ENCODE assay signal across 8 cellular contexts in the genomic region with DNA sequence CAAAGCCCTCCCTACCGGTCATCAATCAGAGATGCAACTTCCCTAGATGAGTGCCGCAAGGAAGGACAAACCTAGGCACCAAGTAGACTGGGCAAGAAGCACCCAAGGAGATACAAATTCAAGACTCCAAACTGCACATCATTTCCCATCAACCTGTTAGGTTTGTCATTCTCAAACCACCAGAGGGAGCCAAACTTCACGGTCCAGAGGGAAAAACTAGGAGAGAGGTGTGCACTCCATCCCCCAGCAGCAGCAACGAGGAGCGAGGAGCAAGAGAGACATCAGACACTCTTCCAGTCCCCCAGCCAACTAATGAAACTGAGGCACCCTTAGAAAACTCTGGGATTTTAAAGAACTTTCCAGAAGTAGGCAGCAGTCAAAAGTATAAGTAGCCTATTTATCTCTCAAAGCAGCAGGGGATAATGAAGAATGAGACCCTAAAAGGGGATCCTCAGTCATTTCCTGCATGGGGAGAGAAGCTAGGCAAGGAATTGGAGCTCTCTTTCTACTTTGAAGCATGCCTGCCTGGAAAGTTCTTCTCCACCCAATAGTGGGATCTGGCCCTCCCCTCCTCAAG.
DNase-seq lines count a peak whose midpoint lies in the region; ATAC-seq and TF ChIP-seq lines count a peak whose summit lies in the region.

No MANE protein-coding gene starts in this region.

- no peaks in the 10 kb centered on the region for H3K27me3 ChIP-seq in iPS DF 6.9 (ENCODE audit: control insufficient read depth, insufficient read depth, low read length)

- in situ Hi-C loops in astrocyte of the spinal cord (cut with HindIII; ENCODE audit: low sequenced_read_pairs): no loop called here

- peaks cover 12% of the 10 kb centered on the region for H3K4me1 Mint-ChIP-seq in T-helper 2 cell treated with Interferon-gamma antibody and Interleukin-4, amounts not matched to agents 5 μg/mL and 100 μg/mL, for 36 hours (ENCODE audit: low read depth)

- H3K4me3 ChIP-seq in astrocyte of the spinal cord (ENCODE audit: low read depth, low read length) (no peak overlapping the region), iPS DF 6.9 (ENCODE audit: low read length) (no peak overlapping the region)

- H3K27me3 Mint-ChIP-seq in T-helper 2 cell treated with Interferon-gamma antibody and Interleukin-4, amounts not matched to agents 5 μg/mL and 100 μg/mL, for 36 hours (ENCODE audit: low read depth): peaks cover 7% of the 10 kb centered on the region

- H3K9me3 ChIP-seq in iPS DF 6.9 (ENCODE audit: control insufficient read depth, insufficient read depth, low read length): no peaks in the 10 kb centered on the region

- no peaks in the 10 kb centered on the region for H3K36me3 Mint-ChIP-seq in T-helper 2 cell treated with Interferon-gamma antibody and Interleukin-4, amounts not matched to agents 5 μg/mL and 100 μg/mL, for 36 hours (ENCODE audit: low read depth)

- H3K27ac ChIP-seq in C4-2B: no peak overlapping the region
- no peak overlapping the region for H3K27ac ChIP-seq in iPS DF 6.9 (ENCODE audit: low read length)

- peak; percentile 64 for ATAC-seq in GM21529 (IDR thresholded peaks at IDR 0.05; ENCODE audit: unreplicated experiment)

- no peaks in the 10 kb centered on the region for H3K4me1 ChIP-seq in iPS DF 6.9 (ENCODE audit: control insufficient read depth, insufficient read depth, low read length)

- no peaks in the 10 kb centered on the region for H3K36me3 ChIP-seq in iPS DF 6.9 (ENCODE audit: control insufficient read depth, insufficient read depth, low read length)

- WGBS in iPS DF 6.9 (ENCODE audit: insufficient coverage, insufficient read length): no CpG with 5 or more reads among the region's 5 CpGs

- TF ChIP-seq CTCF in C4-2B (conservative IDR thresholded peaks at IDR 0.05) (peak; percentile 83), astrocyte of the spinal cord (IDR thresholded peaks at IDR 0.05; ENCODE audit: low read depth, low read length) (peak; percentile 78)

- H3K4me3 Mint-ChIP-seq in T-helper 2 cell treated with Interferon-gamma antibody and Interleukin-4, amounts not matched to agents 5 μg/mL and 100 μg/mL, for 36 hours: no peak overlapping the region

- DNase-seq in NCI-H146 (lab: John Stamatoyannopoulos, UW) (peak; percentile 85), astrocyte of the spinal cord (ENCODE audit: low read depth, low spot score) (peak; percentile 67), iPS DF 6.9 (ENCODE audit: low read depth, low spot score) (peak; percentile 35), OCI-M2 (lab: John Stamatoyannopoulos, UW; ENCODE audit: unreplicated experiment) (no peak)
- peak; percentile 52 for DNase-seq in T-helper 2 cell treated with Interferon-gamma antibody and Interleukin-4, amounts not matched to agents 5 μg/mL and 100 μg/mL, for 36 hours (ENCODE audit: low spot score)
- peak; percentile 19 to 49 for DNase-seq in stimulated activated CD4-positive, alpha-beta T cell treated with anti-CD3 and anti-CD28 coated beads, Interleukin-15, amount 100 ng/mL, for 48 hours (ENCODE audit: low read depth in 2 of 2)

- no peaks in the 10 kb centered on the region for H3K9me3 Mint-ChIP-seq in T-helper 2 cell treated with Interferon-gamma antibody and Interleukin-4, amounts not matched to agents 5 μg/mL and 100 μg/mL, for 36 hours

- H3K27ac Mint-ChIP-seq in T-helper 2 cell treated with Interferon-gamma antibody and Interleukin-4, amounts not matched to agents 5 μg/mL and 100 μg/mL, for 36 hours: no peak overlapping the region
